ENCODE assay signal across 8 cellular contexts in the genomic region with DNA sequence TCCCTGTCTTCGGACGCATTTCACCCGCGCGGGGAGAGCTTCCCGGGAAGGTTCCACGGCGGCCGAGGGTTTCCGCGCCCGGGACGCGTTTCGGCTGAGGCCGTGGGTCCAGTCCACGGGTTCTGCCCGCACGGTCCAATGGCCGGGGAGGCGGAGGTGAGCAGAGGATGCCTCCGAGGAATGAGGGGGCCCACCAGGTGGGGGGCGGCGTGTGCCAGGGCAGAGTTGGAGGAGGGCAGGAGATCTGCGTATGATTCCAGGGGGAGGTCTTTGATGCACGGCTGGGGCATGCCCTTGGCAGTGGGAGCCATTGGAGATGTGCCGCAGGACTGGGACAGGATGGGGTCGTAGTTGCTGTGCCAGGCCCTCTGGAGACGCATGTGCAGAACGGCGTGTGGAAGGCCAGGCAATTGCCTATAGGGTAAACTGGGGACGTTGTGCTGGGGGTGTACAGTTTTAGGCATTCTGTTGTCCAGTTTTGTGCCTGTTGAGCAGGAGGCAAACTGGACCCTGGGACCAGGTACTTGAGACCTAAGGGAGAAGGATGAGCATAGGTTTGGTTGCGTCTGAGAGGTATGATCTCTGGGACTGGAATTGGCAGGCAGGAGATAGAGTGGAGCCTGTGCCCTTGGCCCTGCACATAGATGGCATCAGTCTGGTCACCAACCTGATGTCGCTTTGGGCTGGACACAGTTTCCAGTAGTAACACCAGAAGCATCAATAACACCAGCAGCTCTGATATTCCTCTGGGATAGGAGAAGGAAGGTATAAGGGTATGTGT. TPM values are rescaled to one million over a fixed set of nuclear protein-coding genes. Genes with fewer than 3 reads are reported as not detected.
A peak's percentile ranks its signal among the peaks of the same experiment; 100 is the strongest.
DNase-seq lines count a peak whose midpoint lies in the region; ATAC-seq and TF ChIP-seq lines count a peak whose summit lies in the region.

No MANE protein-coding gene starts in this region.

- intact Hi-C loops in Right ventricle myocardium inferior (cut with DNase I) (no loop called here), cardiac septum (cut with DNase I) (no loop called here), dorsolateral prefrontal cortex (cut with DNase I) (loop anchor here (2.0 to 5.0 kb wide), 2 partner anchors 32 to 33 kb away; a partner anchor contains a TSS), uterus (cut with DNase I; ENCODE audit: low total_unique reads) (no loop called here)

- peak overlapping the region; percentile 63 for H3K27ac Mint-ChIP-seq in mesothelial cell of epicardium

- H3K4me1 Mint-ChIP-seq in mesothelial cell of epicardium = peaks cover 23% of the 10 kb centered on the region

- no peak for DNase-seq in Right ventricle myocardium inferior (ENCODE audit: missing footprints)
- no peak for DNase-seq in cardiac septum (ENCODE audit: low spot score)
- DNase-seq in SJSA1 (ENCODE audit: low read depth in 1 of 2, low spot score in 2 of 2) = peak in 1 of 2 experiments; percentile 37
- peak in 3 of 10 donors; percentile 30 to 54 (median 37) for DNase-seq in dorsolateral prefrontal cortex
- peak in 1 of 2 experiments; percentile 54 for DNase-seq in mesothelial cell of epicardium (ENCODE audit: low spot score in 2 of 2, unreplicated experiment in 2 of 2)
- DNase-seq in uterus = no peak
- DNase-seq in SKM-1 (lab: John Stamatoyannopoulos, UW; ENCODE audit: unreplicated experiment) = no peak

- H3K27me3 Mint-ChIP-seq in mesothelial cell of epicardium (ENCODE audit: low read depth) = no peaks in the 10 kb centered on the region

- TF ChIP-seq CTCF in dorsolateral prefrontal cortex (IDR thresholded peaks at IDR 0.05 in 54 of 56, conservative IDR thresholded peaks at IDR 0.05 in 2 of 56; ENCODE audit: low read depth in 1 of 56, partially characterized antibody in 56 of 56) (no peak), mesothelial cell of epicardium (IDR thresholded peaks at IDR 0.05; ENCODE audit: unreplicated experiment) (no peak), uterus (IDR thresholded peaks at IDR 0.05) (no peak)

- H3K4me1 ChIP-seq in SJSA1 (replicated peaks) = peaks cover 16% of the 10 kb centered on the region
- peaks cover 0 to 12% of the 10 kb centered on the region in 2 donors for H3K4me1 ChIP-seq in uterus

- H3K4me3 Mint-ChIP-seq in mesothelial cell of epicardium = peak overlapping the region; percentile 83

- H3K36me3 ChIP-seq in SJSA1 (peaks cover 15% of the 10 kb centered on the region), uterus (no peaks in the 10 kb centered on the region)

- peak overlapping the region; percentile 85 for H3K4me3 ChIP-seq in SJSA1
- peak overlapping the region; percentile 68 to 99 (median 93) for H3K4me3 ChIP-seq in dorsolateral prefrontal cortex
- peak overlapping the region; percentile 80 to 93 for H3K4me3 ChIP-seq in uterus

- peak; percentile 17 for ATAC-seq in Right ventricle myocardium inferior
- ATAC-seq in HG03571 (IDR thresholded peaks at IDR 0.05; ENCODE audit: unreplicated experiment) = peak; percentile 15

- H3K9me3 ChIP-seq in SJSA1 (replicated peaks) (no peaks in the 10 kb centered on the region), uterus (no peaks in the 10 kb centered on the region)

- H3K27ac ChIP-seq in SJSA1 (peak overlapping the region; percentile 12), dorsolateral prefrontal cortex (peak overlapping the region in 55 of 59 donors; percentile 49 to 94 (median 86)), uterus (peak overlapping the region; percentile 78 to 87)

- H3K27me3 ChIP-seq in SJSA1 (replicated peaks) = no peaks in the 10 kb centered on the region
- H3K27me3 ChIP-seq in dorsolateral prefrontal cortex = no peaks in the 10 kb centered on the region
- no peaks in the 10 kb centered on the region for H3K27me3 ChIP-seq in uterus

- no peak for TF ChIP-seq POLR2A in uterus (IDR thresholded peaks at IDR 0.05)

- H3K9me3 Mint-ChIP-seq in mesothelial cell of epicardium = no peaks in the 10 kb centered on the region

- H3K36me3 Mint-ChIP-seq in mesothelial cell of epicardium = peaks cover 6% of the 10 kb centered on the region

RNA-seq across cellular contexts. Expression of a gene that starts 0.8 kb away (rescaled TPM):
- total RNA-seq in Right ventricle myocardium inferior (15.8 TPM), cardiac septum (19.8 TPM), dorsolateral prefrontal cortex (10 to 100 TPM; 11.0 to 25.3 (median 18.1) TPM), mesothelial cell of epicardium (12.0 to 16.4 TPM (median 15.3 TPM) in 3 replicates), uterus (10 to 100 TPM in 2 of 4 donors, 1 to 10 TPM in 2; 1.5 to 26.6 (median 16.4) TPM)
- 9.6 and 13.5 TPM in 2 replicates for total RNA-seq in SJSA1 (2014; rRNA removed; shearing (Covaris generic))

RNA-seq across cellular contexts. Expression of a gene that starts 13.7 kb away (rescaled TPM):
- not detected for total RNA-seq in Right ventricle myocardium inferior
- total RNA-seq in cardiac septum = not detected
- total RNA-seq in SJSA1 (2014; rRNA removed; shearing (Covaris generic)) = 0.53 TPM in 1 of 2 replicates, not detected in the other
- under 1 TPM in 2 of 120 experiments, not detected in 118; 0.48 to 0.69 TPM for total RNA-seq in dorsolateral prefrontal cortex
- total RNA-seq in mesothelial cell of epicardium = 0.83 to 1.3 TPM (median 1.2 TPM) in 3 replicates
- not detected for total RNA-seq in uterus

RNA-seq across cellular contexts. Expression of a gene that starts 22.1 kb away (rescaled TPM):
- total RNA-seq in Right ventricle myocardium inferior (551 TPM), cardiac septum (394 TPM), dorsolateral prefrontal cortex (100 to 1,000 TPM; 212 to 406 (median 277) TPM), mesothelial cell of epicardium (985 to 1,018 TPM (median 1,016 TPM) in 3 replicates), uterus (1,000 to 10,000 TPM; 1,103 to 4,958 (median 2,770) TPM)
- 1,597 and 2,220 TPM in 2 replicates for total RNA-seq in SJSA1 (2014; rRNA removed; shearing (Covaris generic))

RNA-seq across cellular contexts. Expression of a gene that starts 28.4 kb away (rescaled TPM):
- total RNA-seq in Right ventricle myocardium inferior (0.22 TPM), cardiac septum (0.54 TPM), dorsolateral prefrontal cortex (1 to 10 TPM in 53 of 120 experiments, under 1 TPM in 60, not detected in 7; 0.27 to 2.9 (median 0.98) TPM), mesothelial cell of epicardium (3.1 to 4.2 TPM (median 3.9 TPM) in 3 replicates), uterus (1 to 10 TPM in 3 of 4 donors, not detected in 1; 1.6 to 4.6 (median 2.8) TPM)
- total RNA-seq in SJSA1 (2014; rRNA removed; shearing (Covaris generic)) = 2.5 and 7.0 TPM in 2 replicates

RNA-seq across cellular contexts. Expression of a gene that starts 30.8 kb away (rescaled TPM):
- total RNA-seq in Right ventricle myocardium inferior (5.1 TPM), cardiac septum (5.4 TPM), dorsolateral prefrontal cortex (10 to 100 TPM in 108 of 120 experiments, 1 to 10 TPM in 12; 7.3 to 19.7 (median 13.0) TPM), mesothelial cell of epicardium (4.2 to 4.8 TPM (median 4.4 TPM) in 3 replicates), uterus (10 to 100 TPM in 1 of 4 donors, 1 to 10 TPM in 3; 4.4 to 19.8 (median 7.6) TPM)
- 2.8 and 6.0 TPM in 2 replicates for total RNA-seq in SJSA1 (2014; rRNA removed; shearing (Covaris generic))

Comparison
In these comparisons a context has a peak if more than half of its experiments do, and no peak if none do; other contexts are left out.
1. H3K27ac ChIP-seq: peak in every context shown above with its lines; median percentile 86 in dorsolateral prefrontal cortex; 82 in uterus; 12 in SJSA1.
2. intact Hi-C loops: an anchor here in dorsolateral prefrontal cortex (2.0 to 5.0 kb wide); none called in Right ventricle myocardium inferior, cardiac septum and uterus.